Comparison of ENCODE assay signal across 29 cellular contexts in genomic region chr3:79551325-79551892, GRCh38.
"Had no signal": no experiment of that assay in that cellular context is flagged by ENCODE, and none has a peak within 500 bp of the region (broad histone marks: within the 10 kb centered on the region; RNA-seq: fewer than 3 reads in every experiment).

No MANE protein-coding gene starts in this region.

- H3K36me3 ChIP-seq: left lung, lower lobe of right lung, neural progenitor cell, neutrophil, ovary, right atrium auricular region, sigmoid colon, spleen, suprapubic skin, thoracic aorta, tibial artery, upper lobe of right lung had no signal

- FAIRE-seq: keratinocyte, small intestine, urothelium cell line had no signal

- H3K9me3 Mint-ChIP-seq: nephron, neural progenitor cell had no signal

- H3K36me3 Mint-ChIP-seq: naive thymus-derived CD8-positive, alpha-beta T cell; neural progenitor cell; stimulated activated effector memory CD8-positive, alpha-beta T cell treated with anti-CD3 and anti-CD28 coated beads, Interleukin-12 subunit alpha, Interleukin-12 subunit beta, amount 100 ng/mL, for 72 hours had no signal

- H3K9me3 ChIP-seq: left lung, lower lobe of right lung, neutrophil, ovary, right atrium auricular region, sigmoid colon, suprapubic skin, thoracic aorta, tibial artery, upper lobe of right lung had no signal

- ATAC-seq: left cardiac atrium; left lung; lower lobe of right lung; naive thymus-derived CD8-positive, alpha-beta T cell; stimulated activated effector memory CD8-positive, alpha-beta T cell treated with anti-CD3 and anti-CD28 coated beads, Interleukin-12 subunit alpha, Interleukin-12 subunit beta, amount 100 ng/mL, for 72 hours; upper lobe of right lung had no signal

- H3K27ac ChIP-seq: left lung, lower lobe of right lung, neural progenitor cell, neutrophil, ovary, right atrium auricular region, sigmoid colon, spleen, suprapubic skin, thoracic aorta, tibial artery, upper lobe of right lung had no signal

- H3K4me1 Mint-ChIP-seq: naive thymus-derived CD8-positive, alpha-beta T cell; nephron; neural progenitor cell; stimulated activated effector memory CD8-positive, alpha-beta T cell treated with anti-CD3 and anti-CD28 coated beads, Interleukin-12 subunit alpha, Interleukin-12 subunit beta, amount 100 ng/mL, for 72 hours had no signal

- H3K27ac Mint-ChIP-seq: naive thymus-derived CD8-positive, alpha-beta T cell; nephron; neural progenitor cell; progenitor cell of endocrine pancreas; stimulated activated effector memory CD8-positive, alpha-beta T cell treated with anti-CD3 and anti-CD28 coated beads, Interleukin-12 subunit alpha, Interleukin-12 subunit beta, amount 100 ng/mL, for 72 hours; stimulated activated naive CD8-positive, alpha-beta T cell treated with anti-CD3 and anti-CD28 coated beads, Interleukin-15, Interleukin-2, amounts not matched to agents 100 ng/mL and 50 ng/mL, for 24 hours had no signal

- H3K9ac ChIP-seq: neural progenitor cell had no signal

- DNase-seq: hippocampal formation; kidney glomerular epithelial cell; left cardiac atrium; left lung; lower lobe of right lung; mammary epithelial cell; mesenchymal stem cell; naive thymus-derived CD8-positive, alpha-beta T cell; occipital lobe; ovary; sigmoid colon; small intestine; spleen; stimulated activated CD4-positive, alpha-beta T cell treated with anti-CD3 and anti-CD28 coated beads, Interleukin-4, amount 100 ng/mL, for 24 hours; stimulated activated naive CD4-positive, alpha-beta T cell; tibial artery; trophoblast cell; upper lobe of right lung had no signal

- H3K27me3 ChIP-seq: left lung, neural progenitor cell, neutrophil, ovary, right atrium auricular region, sigmoid colon, spleen, suprapubic skin, tibial artery, upper lobe of right lung had no signal

- H3K27me3 Mint-ChIP-seq: naive thymus-derived CD8-positive, alpha-beta T cell; progenitor cell of endocrine pancreas; stimulated activated naive CD8-positive, alpha-beta T cell treated with anti-CD3 and anti-CD28 coated beads, Interleukin-15, Interleukin-2, amounts not matched to agents 100 ng/mL and 50 ng/mL, for 24 hours had no signal

- H3K4me1 ChIP-seq: left lung, lower lobe of right lung, neural progenitor cell, right atrium auricular region, sigmoid colon, spleen, suprapubic skin, tibial artery, upper lobe of right lung had no signal

- H3K4me3 Mint-ChIP-seq: naive thymus-derived CD8-positive, alpha-beta T cell; nephron; neural progenitor cell; stimulated activated effector memory CD8-positive, alpha-beta T cell treated with anti-CD3 and anti-CD28 coated beads, Interleukin-12 subunit alpha, Interleukin-12 subunit beta, amount 100 ng/mL, for 72 hours; stimulated activated naive CD8-positive, alpha-beta T cell treated with anti-CD3 and anti-CD28 coated beads, Interleukin-15, Interleukin-2, amounts not matched to agents 100 ng/mL and 50 ng/mL, for 24 hours had no signal

- H3K4me3 ChIP-seq: left lung, lower lobe of right lung, neural progenitor cell, ovary, right atrium auricular region, sigmoid colon, spleen, suprapubic skin, thoracic aorta, tibial artery, upper lobe of right lung had no signal

- H2AFZ ChIP-seq: neural progenitor cell had no signal

- H3K4me2 ChIP-seq: neural progenitor cell had no signal
